In the genomic region with DNA sequence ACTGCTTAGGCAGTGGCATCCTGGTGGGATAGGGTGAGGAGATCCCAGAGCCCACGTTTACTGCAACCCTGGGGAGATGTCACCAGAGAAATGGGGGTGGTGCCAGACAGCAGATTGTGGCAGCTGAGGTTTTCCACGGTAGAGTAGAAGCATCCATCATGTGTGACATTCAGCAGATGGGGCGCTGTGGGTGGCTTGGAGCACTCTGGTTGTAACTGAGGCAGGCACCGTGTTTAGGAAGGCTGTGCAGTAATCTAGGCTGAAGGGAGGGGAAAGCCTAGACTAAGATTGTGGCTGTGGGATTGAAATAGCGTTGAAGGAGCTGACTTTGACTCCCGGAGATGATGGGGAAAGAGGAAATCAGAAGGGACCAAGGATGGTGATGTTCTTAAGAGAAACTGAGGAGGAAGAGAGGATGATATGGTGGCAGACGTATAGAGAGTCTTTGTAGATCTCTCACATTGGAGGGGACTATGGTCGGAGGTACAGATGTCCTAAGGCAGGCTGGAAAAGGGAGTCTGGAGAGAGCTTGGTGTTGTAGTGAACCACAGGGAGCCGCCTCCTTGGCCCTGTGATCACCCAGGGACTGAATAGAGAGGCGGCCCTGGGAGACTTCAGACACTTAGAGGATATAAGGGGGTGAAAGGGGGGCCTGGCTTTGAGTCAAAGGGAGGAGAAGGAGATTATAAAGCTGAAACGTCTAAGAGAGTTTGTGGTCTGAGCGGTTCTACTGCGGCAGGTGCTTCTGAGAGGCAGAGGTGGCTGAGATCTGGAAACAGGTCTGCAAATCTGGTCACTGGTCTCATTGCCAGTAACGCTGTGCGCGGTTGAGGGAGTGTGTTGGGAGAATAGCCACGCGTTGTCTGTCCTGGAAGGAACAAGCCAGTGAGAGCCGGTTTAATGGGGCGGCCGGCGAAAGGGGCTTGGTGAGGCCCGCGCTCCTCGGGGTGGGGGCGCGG, we compare ENCODE assay signal across 8 cellular contexts. TPM values are rescaled to one million over a fixed set of nuclear protein-coding genes. Genes with fewer than 3 reads are reported as not detected.
DNase-seq lines count a peak whose midpoint lies in the region; ATAC-seq and TF ChIP-seq lines count a peak whose summit lies in the region.

No MANE protein-coding gene starts in this region.

- H3K4me1 ChIP-seq in hepatocyte (ENCODE audit: insufficient read depth) (peaks cover 22% of the 10 kb centered on the region), sigmoid colon (peaks cover 0 to 70% (median 56%) of the 10 kb centered on the region in 4 donors)

- H3K27me3 Mint-ChIP-seq in activated naive CD4-positive, alpha-beta T cell treated with anti-CD3 and anti-CD28 coated beads for 36 hours (ENCODE audit: low read depth) = no peaks in the 10 kb centered on the region

- H3K36me3 Mint-ChIP-seq in activated naive CD4-positive, alpha-beta T cell treated with anti-CD3 and anti-CD28 coated beads for 36 hours (ENCODE audit: low read depth) = no peaks in the 10 kb centered on the region

- POLR2A ChIA-PET in AG04450 (lab: Yijun Ruan, JAX) = no interaction called here

- H3K36me3 ChIP-seq in MG63 (peaks cover 5% of the 10 kb centered on the region; the same call in 1 of the 2 replicates), hepatocyte (replicated peaks; ENCODE audit: insufficient read depth, low read depth) (no peaks in the 10 kb centered on the region), sigmoid colon (no peaks in the 10 kb centered on the region)

- no peaks in the 10 kb centered on the region for H3K9me2 ChIP-seq in hepatocyte (replicated peaks; ENCODE audit: insufficient read depth)

- no peaks in the 10 kb centered on the region for H3K9me3 Mint-ChIP-seq in activated naive CD4-positive, alpha-beta T cell treated with anti-CD3 and anti-CD28 coated beads for 36 hours

- H3K27me3 ChIP-seq in AG04450 (ENCODE audit: control insufficient read depth, insufficient read depth, low read length) (no peaks in the 10 kb centered on the region), MG63 (no peaks in the 10 kb centered on the region), hepatocyte (no peaks in the 10 kb centered on the region), sigmoid colon (no peaks in the 10 kb centered on the region)

- no peak for TF ChIP-seq POLR2A in sigmoid colon (IDR thresholded peaks at IDR 0.05)

- peak overlapping the region; percentile 90 for H3K4me3 ChIP-seq in AG04450 (ENCODE audit: low read depth, low read length)
- peak overlapping the region; percentile 89 for H3K4me3 ChIP-seq in MG63
- peak overlapping the region; percentile 41 for H3K4me3 ChIP-seq in hepatocyte
- peak overlapping the region; percentile 52 to 84 (median 64) for H3K4me3 ChIP-seq in sigmoid colon

- WGBS in hepatocyte (ENCODE audit: low lambda C conversion rate, missing lambda C conversion rate) = 30% methylated on average over 26 of the region's 27 CpGs
- WGBS in sigmoid colon, 2 donors = 3 to 8% methylated on average over 27 of the region's 27 CpGs

- CTCF ChIA-PET in AG04450 (lab: Charles Lee) = interaction anchor here (0.6 to 6.3 kb wide), 2 partner anchors 40 to 264 kb away, joined by 3 to 37 read pairs; no protein-coding TSS in a partner anchor
- CTCF ChIA-PET in activated naive CD4-positive, alpha-beta T cell treated with anti-CD3 and anti-CD28 coated beads for 36 hours (lab: Charles Lee) = interaction anchor here (0.8 to 1.8 kb wide), 2 partner anchors 9 to 39 kb away, joined by 3 to 5 read pairs; no protein-coding TSS in a partner anchor

- intact Hi-C loops in activated naive CD4-positive, alpha-beta T cell treated with anti-CD3 and anti-CD28 coated beads for 36 hours (cut with micrococcal nuclease) = loop anchor here (2.0 to 5.0 kb wide), 2 partner anchors 144 to 260 kb away; a partner anchor contains a TSS
- intact Hi-C loops in sigmoid colon (cut with DNase I) = loop anchor here (5.0 kb wide), 1 partner anchor 145 kb away; a partner anchor contains a TSS

- H3K9me3 ChIP-seq in AG04450 (ENCODE audit: control insufficient read depth, insufficient read depth, low read length) (peaks cover 4% of the 10 kb centered on the region; the same call in 1 of the 2 replicates), MG63 (no peaks in the 10 kb centered on the region), hepatocyte (ENCODE audit: low read depth) (no peaks in the 10 kb centered on the region), sigmoid colon (no peaks in the 10 kb centered on the region)

- peaks cover 54% of the 10 kb centered on the region for H3K4me1 Mint-ChIP-seq in activated naive CD4-positive, alpha-beta T cell treated with anti-CD3 and anti-CD28 coated beads for 36 hours (ENCODE audit: low read depth)

- H3K79me2 ChIP-seq in hepatocyte = peaks cover 50% of the 10 kb centered on the region

- H3K27ac ChIP-seq in AG04450 (ENCODE audit: low read depth, low read length) (peak overlapping the region; percentile 11), hepatocyte (peak overlapping the region; percentile 98), sigmoid colon (peak overlapping the region; percentile 97 to 100 (median 98))

- DNase-seq in AG04450 (ENCODE audit: low read depth, low spot score) (no peak), MG63 (peak; percentile 43), hepatocyte (ENCODE audit: low spot score) (peak; percentile 57), sigmoid colon (peak; percentile 76), NCI-H146 treated with DMSO at 0.1 percent for 48 hours (lab: John Stamatoyannopoulos, UW; ENCODE audit: unreplicated experiment) (no peak)
- DNase-seq in activated naive CD4-positive, alpha-beta T cell treated with anti-CD3 and anti-CD28 coated beads for 36 hours = peak; percentile 56

- peaks cover 25% of the 10 kb centered on the region for H4K20me1 ChIP-seq in hepatocyte (ENCODE audit: insufficient read depth, poor library complexity, severe bottlenecking)

- ATAC-seq in GM19351 (IDR thresholded peaks at IDR 0.05; ENCODE audit: unreplicated experiment) = peak; percentile 29
- ATAC-seq in HG03095 (IDR thresholded peaks at IDR 0.05; ENCODE audit: unreplicated experiment) = no peak

- peak overlapping the region; percentile 17 for H3K27ac Mint-ChIP-seq in activated naive CD4-positive, alpha-beta T cell treated with anti-CD3 and anti-CD28 coated beads for 36 hours

- H3K4me3 Mint-ChIP-seq in activated naive CD4-positive, alpha-beta T cell treated with anti-CD3 and anti-CD28 coated beads for 36 hours = peak overlapping the region; percentile 92

- peak overlapping the region; percentile 86 for H3K4me2 ChIP-seq in hepatocyte

- TF ChIP-seq CTCF in AG04450 (IDR thresholded peaks at IDR 0.05; ENCODE audit: low read depth, low read length) (no peak), hepatocyte (IDR thresholded peaks at IDR 0.05; ENCODE audit: poor library complexity) (no peak), sigmoid colon (IDR thresholded peaks at IDR 0.05) (no peak)

- H2AFZ ChIP-seq in hepatocyte = peak overlapping the region; percentile 43

- TF ChIP-seq EP300 in sigmoid colon (IDR thresholded peaks at IDR 0.05) = no peak

RNA-seq across cellular contexts. Expression of a gene that starts 0.8 kb away (rescaled TPM):
- polyA plus RNA-seq in AG04450 (2011; rRNA removed) = 39.9 and 48.5 TPM in 2 replicates
- 26.3 and 37.6 TPM in 2 replicates for polyA minus RNA-seq in AG04450 (2011; rRNA and poly(A)+ RNA removed)
- 15.9 and 31.0 TPM in 2 replicates for total RNA-seq in MG63 (2014; rRNA removed; shearing (Covaris generic); ENCODE audit: low replicate concordance)
- total RNA-seq in activated naive CD4-positive, alpha-beta T cell treated with anti-CD3 and anti-CD28 coated beads for 36 hours = 10 to 100 TPM; 10.2 to 10.4 TPM
- 32.6 and 36.0 TPM in 2 replicates for total RNA-seq in hepatocyte
- polyA plus RNA-seq in hepatocyte = 41.9 and 43.8 TPM in 2 replicates
- total RNA-seq in sigmoid colon = 10 to 100 TPM; 18.6 to 46.5 (median 27.2) TPM
- polyA plus RNA-seq in sigmoid colon = 10 to 100 TPM; 13.2 to 24.0 (median 20.3) TPM

RNA-seq across cellular contexts. Expression of a gene that starts 45.6 kb away (rescaled TPM):
- polyA plus RNA-seq in AG04450 (2011; rRNA removed) (418 and 513 TPM in 2 replicates), hepatocyte (151 and 216 TPM in 2 replicates), sigmoid colon (1,000 to 10,000 TPM in 2 of 3 donors, 100 to 1,000 TPM in 1; 279 to 3,047 (median 1,275) TPM)
- 121 and 131 TPM in 2 replicates for polyA minus RNA-seq in AG04450 (2011; rRNA and poly(A)+ RNA removed)
- 35.3 and 69.1 TPM in 2 replicates for total RNA-seq in MG63 (2014; rRNA removed; shearing (Covaris generic); ENCODE audit: low replicate concordance)
- 1,000 to 10,000 TPM; 3,225 to 3,295 TPM for total RNA-seq in activated naive CD4-positive, alpha-beta T cell treated with anti-CD3 and anti-CD28 coated beads for 36 hours
- total RNA-seq in hepatocyte (46.9 and 52.2 TPM in 2 replicates), sigmoid colon (100 to 1,000 TPM; 346 to 491 (median 365) TPM)

Comparison
In these comparisons a context has a peak if more than half of its experiments do, and no peak if none do; other contexts are left out.
1. DNase-seq: peak in MG63 (single experiment), activated naive CD4-positive, alpha-beta T cell treated with anti-CD3 and anti-CD28 coated beads for 36 hours (single experiment), hepatocyte (single experiment) and sigmoid colon (single experiment); none in AG04450 (single experiment) and NCI-H146 treated with DMSO at 0.1 percent for 48 hours (single experiment).
2. H3K27ac ChIP-seq: peak in every context shown above with its lines; median percentile 98 in hepatocyte; 98 in sigmoid colon; 11 in AG04450.
3. RNA of a gene that starts 45.6 kb away (total RNA-seq): 3,225 to 3,295 TPM in activated naive CD4-positive, alpha-beta T cell treated with anti-CD3 and anti-CD28 coated beads for 36 hours; 346 to 491 TPM in sigmoid colon, 35.3 to 69.1 TPM in MG63 and 46.9 to 52.2 TPM in hepatocyte; every median in the first group is over 4 times any median in the second.
4. Peak in every context shown above with its lines, with median percentiles within 50 percentile points of each other: H3K4me3 ChIP-seq.